In genomic region chr3:48465237-48465530, GRCh38 we compare ENCODE assay signal across 9 cellular contexts. TPM values are rescaled to one million over a fixed set of nuclear protein-coding genes. Genes with fewer than 3 reads are reported as not detected.
DNase-seq lines count a peak whose midpoint lies in the region; ATAC-seq and TF ChIP-seq lines count a peak whose summit lies in the region.
"Had no signal": no experiment of that assay in that cellular context is flagged by ENCODE, and none has a peak within 500 bp of the region (broad histone marks: within the 10 kb centered on the region; RNA-seq: fewer than 3 reads in every experiment).

No MANE protein-coding gene starts in this region.

- DNase-seq in activated naive CD4-positive, alpha-beta T cell treated with Interleukin-2 at 50 U/mL for 16 hours, result no peak
- no peak for DNase-seq in mucosa of descending colon
- no peak for DNase-seq in upper lobe of right lung
- no peak for DNase-seq in GOT3 (lab: John Stamatoyannopoulos, UW)
- no peak for DNase-seq in NCI-H187 (lab: John Stamatoyannopoulos, UW)
- DNase-seq: NCI-H524 treated with DMSO at 0.1 percent for 48 hours had no signal

- ATAC-seq in mucosa of descending colon (peak; percentile 22), upper lobe of right lung (no peak), GM18519 (IDR thresholded peaks at IDR 0.05; ENCODE audit: low FRiP score, unreplicated experiment) (no peak)

- peaks cover 7% of the 10 kb centered on the region for H3K36me3 Mint-ChIP-seq in activated naive CD4-positive, alpha-beta T cell treated with anti-CD3 and anti-CD28 coated beads, Interleukin-2, amount 50 U/mL, for 24 hours
- peaks cover 17% of the 10 kb centered on the region for H3K36me3 Mint-ChIP-seq in brain

- H3K9me3 ChIP-seq in mucosa of descending colon, result no peaks in the 10 kb centered on the region
- no peaks in the 10 kb centered on the region for H3K9me3 ChIP-seq in upper lobe of right lung

- H3K4me1 Mint-ChIP-seq in activated naive CD4-positive, alpha-beta T cell treated with anti-CD3 and anti-CD28 coated beads, Interleukin-2, amount 50 U/mL, for 24 hours, result peaks cover 54% of the 10 kb centered on the region
- H3K4me1 Mint-ChIP-seq in brain, result peaks cover 51% of the 10 kb centered on the region

- peaks cover 40% of the 10 kb centered on the region for H3K4me1 ChIP-seq in mucosa of descending colon (ENCODE audit: low read depth)
- H3K4me1 ChIP-seq in upper lobe of right lung, result peaks cover 43% of the 10 kb centered on the region

- H3K27me3 ChIP-seq in upper lobe of right lung, result no peaks in the 10 kb centered on the region

- H3K9me3 Mint-ChIP-seq in activated naive CD4-positive, alpha-beta T cell treated with anti-CD3 and anti-CD28 coated beads, Interleukin-2, amount 50 U/mL, for 24 hours, result no peaks in the 10 kb centered on the region
- H3K9me3 Mint-ChIP-seq in brain, result no peaks in the 10 kb centered on the region

- TF ChIP-seq CTCF in brain (conservative IDR thresholded peaks at IDR 0.05) (no peak), mucosa of descending colon (IDR thresholded peaks at IDR 0.05) (no peak), upper lobe of right lung (IDR thresholded peaks at IDR 0.05) (no peak)

- intact Hi-C loops in mucosa of descending colon (cut with DNase I, micrococcal nuclease), result loop anchor here in 1 of 2 donors (5.0 kb wide), 1 partner anchor 82 kb away; no protein-coding TSS in a partner anchor
- intact Hi-C loops in upper lobe of right lung (cut with DNase I), result loop anchor here (2.0 kb wide), 1 partner anchor 84 kb away; no protein-coding TSS in a partner anchor

- H3K36me3 ChIP-seq in mucosa of descending colon (ENCODE audit: low read depth), result peaks cover 4% of the 10 kb centered on the region
- peaks cover 49% of the 10 kb centered on the region for H3K36me3 ChIP-seq in upper lobe of right lung

- H3K27ac ChIP-seq in upper lobe of right lung, result peak overlapping the region; percentile 100

- peak overlapping the region; percentile 94 for H3K4me3 Mint-ChIP-seq in activated naive CD4-positive, alpha-beta T cell treated with anti-CD3 and anti-CD28 coated beads, Interleukin-2, amount 50 U/mL, for 24 hours
- H3K4me3 Mint-ChIP-seq in brain, result peak overlapping the region in 4 of 5 experiments; percentile 61 to 84 (median 70)

- H3K27me3 Mint-ChIP-seq in activated naive CD4-positive, alpha-beta T cell treated with anti-CD3 and anti-CD28 coated beads, Interleukin-2, amount 50 U/mL, for 24 hours, result no peaks in the 10 kb centered on the region
- peaks cover 3% of the 10 kb centered on the region for H3K27me3 Mint-ChIP-seq in brain

- peak overlapping the region; percentile 95 for H3K27ac Mint-ChIP-seq in activated naive CD4-positive, alpha-beta T cell treated with anti-CD3 and anti-CD28 coated beads, Interleukin-2, amount 50 U/mL, for 24 hours
- H3K27ac Mint-ChIP-seq in brain, result peak overlapping the region; percentile 95 to 100 (median 97)

- H3K4me3 ChIP-seq in mucosa of descending colon (no peak overlapping the region), upper lobe of right lung (no peak overlapping the region)

RNA-seq across cellular contexts. Expression of gene ATRIP, which starts 18.6 kb away (rescaled TPM):
- 5.9 TPM for polyA plus RNA-seq in brain (ENCODE audit: insufficient read depth, low read depth, low replicate concordance)
- total RNA-seq in mucosa of descending colon, result 1 to 10 TPM; 4.5 to 7.2 (median 6.2) TPM
- total RNA-seq in upper lobe of right lung, result 5.3 TPM

RNA-seq across cellular contexts. Expression of gene TMA7, which starts 25.1 kb away (rescaled TPM):
- polyA plus RNA-seq in brain (ENCODE audit: insufficient read depth, low read depth, low replicate concordance), result 232 TPM
- total RNA-seq in mucosa of descending colon (100 to 1,000 TPM; 130 to 193 (median 153) TPM), upper lobe of right lung (169 TPM)

RNA-seq across cellular contexts. Expression of gene CCDC51, which starts 25.3 kb away (rescaled TPM):
- 11.4 TPM for polyA plus RNA-seq in brain (ENCODE audit: insufficient read depth, low read depth, low replicate concordance)
- total RNA-seq in mucosa of descending colon, result 10 to 100 TPM; 13.0 to 15.3 (median 14.8) TPM
- total RNA-seq in upper lobe of right lung, result 11.4 TPM

RNA-seq across cellular contexts. Expression of gene PLXNB1, which starts 35.3 kb away (rescaled TPM):
- 70.1 TPM for polyA plus RNA-seq in brain (ENCODE audit: insufficient read depth, low read depth, low replicate concordance)
- total RNA-seq in mucosa of descending colon (100 to 1,000 TPM in 2 of 3 donors, 10 to 100 TPM in 1; 98.1 to 136 (median 127) TPM), upper lobe of right lung (103 TPM)

RNA-seq across cellular contexts. Expression of gene SHISA5, which starts 38.8 kb away (rescaled TPM):
- polyA plus RNA-seq in brain (ENCODE audit: insufficient read depth, low read depth, low replicate concordance), result 109 TPM
- total RNA-seq in mucosa of descending colon (100 to 1,000 TPM; 106 to 120 (median 115) TPM), upper lobe of right lung (163 TPM)
